Comparison of ENCODE assay signal across 10 cellular contexts in the genomic region with DNA sequence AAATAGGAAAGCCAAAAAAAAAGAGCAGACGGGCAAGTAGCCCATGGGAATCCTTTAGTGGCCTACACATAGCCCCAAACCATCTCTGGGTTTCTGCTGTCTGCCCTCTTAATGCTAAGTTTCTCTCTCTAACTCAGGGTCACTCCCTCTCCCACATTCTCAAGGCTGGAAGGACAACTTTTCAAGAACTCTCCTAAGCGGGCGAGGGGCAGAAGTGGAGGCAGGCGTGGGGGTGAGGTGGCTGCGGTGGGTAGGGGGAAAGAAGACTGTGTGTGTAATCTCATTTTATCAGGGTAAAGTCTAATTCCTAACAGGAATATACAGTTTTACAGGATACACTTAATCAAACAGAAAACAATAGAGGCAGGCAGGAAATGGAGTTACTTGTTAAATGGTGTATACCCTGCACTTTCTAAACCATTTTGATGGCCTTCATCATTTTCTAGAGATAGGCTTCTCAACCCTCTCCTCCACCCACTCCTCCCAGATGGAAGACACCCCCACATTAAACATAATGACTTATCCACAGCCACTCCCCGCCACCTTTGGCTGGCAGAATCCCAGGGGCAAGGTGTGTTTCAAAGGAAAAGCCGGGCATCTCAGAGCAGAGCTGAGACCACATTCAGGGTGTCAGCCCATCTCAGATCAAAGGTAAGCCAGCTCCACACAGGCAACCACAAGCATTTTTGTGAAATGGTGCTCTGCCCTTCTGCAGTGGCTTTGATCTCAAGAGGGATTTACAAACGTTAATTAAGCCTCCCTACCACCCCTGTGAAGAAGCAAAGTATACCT. TPM values are rescaled to one million over a fixed set of nuclear protein-coding genes. Genes with fewer than 3 reads are reported as not detected.
DNase-seq lines count a peak whose midpoint lies in the region; ATAC-seq and TF ChIP-seq lines count a peak whose summit lies in the region.
"Had no signal": no experiment of that assay in that cellular context is flagged by ENCODE, and none has a peak within 500 bp of the region (broad histone marks: within the 10 kb centered on the region; RNA-seq: fewer than 3 reads in every experiment).

No MANE protein-coding gene starts in this region.

- BruUV-seq in MCF 10A (replicated peaks; lab: Mats Ljungman, UMichigan) (no TSS peak), OCI-LY7 (replicated peaks; lab: Mats Ljungman, UMichigan) (no TSS peak)

- H3K4me3 Mint-ChIP-seq in activated T-cell treated with anti-CD3 and anti-CD28 coated beads, Interleukin-2, amount 50 U/mL, for 72 hours, result peak overlapping the region in 1 of 2 donors; percentile 59
- H3K4me3 Mint-ChIP-seq in activated T-cell treated with anti-CD3 and anti-CD28 coated beads, Interleukin-2, amount 50 U/mL, for 24 hours, result no peak overlapping the region
- H3K4me3 Mint-ChIP-seq in MCF 10A (ENCODE audit: unreplicated experiment), result no peak overlapping the region
- H3K4me3 Mint-ChIP-seq in mesothelial cell of epicardium, result peak overlapping the region; percentile 99

- H3K27ac ChIP-seq in tibial artery (peak overlapping the region; percentile 88 to 99), OCI-LY7 (ENCODE audit: low read depth, low read length, poor library complexity, severe bottlenecking) (no peak overlapping the region)

- peak overlapping the region; percentile 62 for H3K27ac Mint-ChIP-seq in activated T-cell treated with anti-CD3 and anti-CD28 coated beads, Interleukin-2, amount 50 U/mL, for 72 hours
- no peak overlapping the region for H3K27ac Mint-ChIP-seq in activated T-cell treated with anti-CD3 and anti-CD28 coated beads, Interleukin-2, amount 50 U/mL, for 24 hours
- H3K27ac Mint-ChIP-seq in MCF 10A (ENCODE audit: low read depth, unreplicated experiment) (peak overlapping the region; percentile 43), mesothelial cell of epicardium (peak overlapping the region; percentile 94)

- H4K20me1 ChIP-seq in OCI-LY7 (ENCODE audit: insufficient read depth, low read length), result peaks cover 16% of the 10 kb centered on the region

- intact Hi-C loops in MCF 10A (cut with micrococcal nuclease) (no loop called here), tibial artery (cut with DNase I; ENCODE audit: low total_unique reads) (loop anchor here (10.0 kb wide), 1 partner anchor 269 kb away; no protein-coding TSS in a partner anchor), OCI-LY7 (cut with micrococcal nuclease; ENCODE audit: unreplicated experiment) (no loop called here)

- peaks cover 91% of the 10 kb centered on the region for H3K4me1 Mint-ChIP-seq in activated T-cell treated with anti-CD3 and anti-CD28 coated beads, Interleukin-2, amount 50 U/mL, for 72 hours (ENCODE audit: low read depth)
- H3K4me1 Mint-ChIP-seq in activated T-cell treated with anti-CD3 and anti-CD28 coated beads, Interleukin-2, amount 50 U/mL, for 24 hours (ENCODE audit: low read depth), result peaks cover 93% of the 10 kb centered on the region
- peaks cover 68% of the 10 kb centered on the region for H3K4me1 Mint-ChIP-seq in MCF 10A (ENCODE audit: insufficient read depth, unreplicated experiment)
- H3K4me1 Mint-ChIP-seq in mesothelial cell of epicardium, result peaks cover 91% of the 10 kb centered on the region

- H2AFZ ChIP-seq in OCI-LY7 (ENCODE audit: low read length), result no peak overlapping the region

- no peaks in the 10 kb centered on the region for H3K9me3 ChIP-seq in tibial artery
- no peaks in the 10 kb centered on the region for H3K9me3 ChIP-seq in OCI-LY7 (ENCODE audit: low read length)

- peak overlapping the region; percentile 58 to 98 for H3K4me3 ChIP-seq in tibial artery
- H3K4me3 ChIP-seq in OCI-LY7 (ENCODE audit: low read depth, low read length, poor library complexity, severe bottlenecking), result no peak overlapping the region

- H3K79me2 ChIP-seq in OCI-LY7 (ENCODE audit: insufficient read depth, low read depth, low read length), result peaks cover 70% of the 10 kb centered on the region

- no peak for ATAC-seq in activated T-cell treated with anti-CD3 and anti-CD28 coated beads, Interleukin-2, amount 50 U/mL, for 72 hours (replicated peaks in 1 of 2)
- no peak for ATAC-seq in GM18870 (IDR thresholded peaks at IDR 0.05; ENCODE audit: unreplicated experiment)

- H3K4me2 ChIP-seq in OCI-LY7 (ENCODE audit: low read length), result no peak overlapping the region

- POLR2A ChIA-PET in MCF 10A (lab: Yijun Ruan, JAX), result interaction anchor here (0.8 kb wide), 1 partner anchor 9 kb away, joined by 4 read pairs; no protein-coding TSS in a partner anchor
- POLR2A ChIA-PET in OCI-LY7 (lab: Charles Lee), result interaction anchor here (0.6 kb wide), 1 partner anchor 135 kb away, joined by 3 read pairs; no protein-coding TSS in a partner anchor

- CTCF ChIA-PET in MCF 10A (lab: Yijun Ruan, JAX), result interaction anchor here (0.6 to 1.9 kb wide), 6 partner anchors 13 to 1338 kb away, joined by 3 to 4 read pairs (median 4); no protein-coding TSS in a partner anchor
- CTCF ChIA-PET in OCI-LY7 (lab: Charles Lee; ENCODE audit: unreplicated experiment), result no interaction called here

- H3K9me2 ChIP-seq in OCI-LY7 (ENCODE audit: insufficient read depth, low read length), result no peaks in the 10 kb centered on the region

- no peaks in the 10 kb centered on the region for H3K9me3 Mint-ChIP-seq in activated T-cell treated with anti-CD3 and anti-CD28 coated beads, Interleukin-2, amount 50 U/mL, for 72 hours
- no peaks in the 10 kb centered on the region for H3K9me3 Mint-ChIP-seq in activated T-cell treated with anti-CD3 and anti-CD28 coated beads, Interleukin-2, amount 50 U/mL, for 24 hours
- H3K9me3 Mint-ChIP-seq in MCF 10A (ENCODE audit: unreplicated experiment) (no peaks in the 10 kb centered on the region), mesothelial cell of epicardium (no peaks in the 10 kb centered on the region)
- H3K9me3 Mint-ChIP-seq: H9 had no signal

- no peak for TF ChIP-seq CTCF in MCF 10A (IDR thresholded peaks at IDR 0.05; ENCODE audit: unreplicated experiment)
- no peak for TF ChIP-seq CTCF in mesothelial cell of epicardium (IDR thresholded peaks at IDR 0.05; ENCODE audit: unreplicated experiment)
- no peak for TF ChIP-seq CTCF in tibial artery (IDR thresholded peaks at IDR 0.05)
- TF ChIP-seq CTCF in OCI-LY7 (conservative IDR thresholded peaks at IDR 0.05; ENCODE audit: low read length), result no peak

- no peak for DNase-seq in activated T-cell treated with anti-CD3 and anti-CD28 coated beads, Interleukin-2, amount 50 U/mL, for 72 hours
- no peak for DNase-seq in activated T-cell treated with anti-CD3 and anti-CD28 coated beads, Interleukin-2, amount 50 U/mL, for 24 hours
- no peak for DNase-seq in MCF 10A (ENCODE audit: unreplicated experiment)
- no peak for DNase-seq in mesothelial cell of epicardium (ENCODE audit: low spot score in 2 of 2, unreplicated experiment in 2 of 2)
- no peak for DNase-seq in tibial artery
- DNase-seq in OCI-LY7 (ENCODE audit: low spot score), result no peak
- DNase-seq in NCI-H510A (lab: John Stamatoyannopoulos, UW), result no peak
- DNase-seq: erythroblast, H9 had no signal

- H3K4me1 ChIP-seq in tibial artery (peaks cover 0 to 82% (median 75%) of the 10 kb centered on the region in 4 donors), OCI-LY7 (ENCODE audit: insufficient read depth, low read length, poor library complexity, severe bottlenecking) (peaks cover 28% of the 10 kb centered on the region)

- H3K36me3 Mint-ChIP-seq in activated T-cell treated with anti-CD3 and anti-CD28 coated beads, Interleukin-2, amount 50 U/mL, for 72 hours (ENCODE audit: insufficient read depth in 2 of 2), result peaks cover 12 to 23% of the 10 kb centered on the region in 2 donors
- peaks cover 64% of the 10 kb centered on the region for H3K36me3 Mint-ChIP-seq in activated T-cell treated with anti-CD3 and anti-CD28 coated beads, Interleukin-2, amount 50 U/mL, for 24 hours (ENCODE audit: low read depth)
- H3K36me3 Mint-ChIP-seq in MCF 10A (ENCODE audit: insufficient read depth, unreplicated experiment), result peaks cover 22% of the 10 kb centered on the region
- peaks cover 18% of the 10 kb centered on the region for H3K36me3 Mint-ChIP-seq in mesothelial cell of epicardium

- no peaks in the 10 kb centered on the region for H3K27me3 ChIP-seq in tibial artery

- H3K36me3 ChIP-seq in tibial artery, result peaks cover 0 to 19% (median 4%) of the 10 kb centered on the region in 3 donors
- H3K36me3 ChIP-seq in OCI-LY7 (ENCODE audit: insufficient read depth, low read length), result peaks cover 64% of the 10 kb centered on the region

- peaks cover 10% of the 10 kb centered on the region for H3K27me3 Mint-ChIP-seq in activated T-cell treated with anti-CD3 and anti-CD28 coated beads, Interleukin-2, amount 50 U/mL, for 72 hours (ENCODE audit: low read depth)
- H3K27me3 Mint-ChIP-seq in activated T-cell treated with anti-CD3 and anti-CD28 coated beads, Interleukin-2, amount 50 U/mL, for 24 hours, result no peaks in the 10 kb centered on the region
- H3K27me3 Mint-ChIP-seq in MCF 10A (ENCODE audit: insufficient read depth, unreplicated experiment), result no peaks in the 10 kb centered on the region
- H3K27me3 Mint-ChIP-seq in mesothelial cell of epicardium (ENCODE audit: low read depth), result no peaks in the 10 kb centered on the region

RNA-seq across cellular contexts. Expression of a gene that starts 6.8 kb away (rescaled TPM):
- total RNA-seq in activated T-cell treated with anti-CD3 and anti-CD28 coated beads, Interleukin-2, amount 50 U/mL, for 72 hours, result 10 to 100 TPM; 14.9 to 21.7 TPM
- total RNA-seq in MCF 10A (2022) (9.8 and 12.3 TPM in 2 replicates), mesothelial cell of epicardium (75.5 to 77.6 TPM (median 76.8 TPM) in 3 replicates), OCI-LY7 (2022) (2.9 and 3.2 TPM in 2 replicates)
- total RNA-seq in OCI-LY7 (2014; rRNA removed; shearing (Covaris generic)), result 13.5 and 15.1 TPM in 2 replicates
